ENCODE assay signal across 2 cellular contexts in the genomic region with DNA sequence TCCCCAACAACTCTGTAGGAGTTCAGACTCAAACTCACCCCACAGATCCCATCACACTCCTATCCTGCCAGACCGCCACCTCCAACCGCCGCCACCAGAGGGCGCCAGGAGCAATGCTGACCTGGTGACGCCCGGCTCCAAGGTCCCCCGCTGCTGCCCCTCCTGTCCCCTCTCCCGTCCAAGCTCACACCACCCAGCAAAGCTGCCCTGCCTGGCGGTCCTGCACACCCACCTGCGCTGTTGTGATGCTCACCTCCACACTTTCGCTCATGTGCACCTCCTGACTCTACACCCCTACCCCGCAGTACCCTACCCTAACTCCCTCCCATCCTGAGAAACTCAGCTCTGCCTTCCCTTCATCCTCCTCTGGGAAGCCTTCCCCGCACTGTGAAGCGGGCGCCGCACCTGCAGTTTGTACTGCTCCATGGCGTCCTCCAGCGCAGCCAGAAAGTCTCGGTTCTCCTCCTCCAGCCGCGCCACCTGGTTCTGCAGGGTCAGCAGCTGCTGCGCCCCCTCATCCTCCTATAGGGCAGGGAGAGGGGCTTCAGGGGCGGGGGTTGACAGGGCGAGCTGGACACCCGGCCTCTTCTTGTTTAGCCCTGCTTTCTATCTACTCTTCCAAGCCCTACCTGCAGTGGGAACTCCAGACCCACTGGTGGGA.
TF ChIP-seq lines count a peak whose summit lies in the region.

No MANE protein-coding gene starts in this region.

TF ChIP-seq in A549, 52 proteins besides CTCF, POLR2A, EP300 and RAD21:
- TF ChIP-seq SMC3 (IDR thresholded peaks at IDR 0.05) (peak; percentile 75), EHMT2 (IDR thresholded peaks at IDR 0.05; ENCODE audit: low read depth) (no peak), ZFP36 (IDR thresholded peaks at IDR 0.05; ENCODE audit: borderline replicate concordance, partially characterized antibody) (no peak)
- TF ChIP-seq, protein P1, sequence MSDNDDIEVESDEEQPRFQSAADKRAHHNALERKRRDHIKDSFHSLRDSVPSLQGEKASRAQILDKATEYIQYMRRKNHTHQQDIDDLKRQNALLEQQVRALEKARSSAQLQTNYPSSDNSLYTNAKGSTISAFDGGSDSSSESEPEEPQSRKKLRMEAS (IDR thresholded peaks at IDR 0.05): peak; percentile 25; the same call in 1 of the 2 replicates

TF ChIP-seq in endothelial cell of umbilical vein, 7 proteins besides CTCF, POLR2A, EP300 and RAD21:
- TF ChIP-seq, protein P1 (IDR thresholded peaks at IDR 0.05; ENCODE audit: insufficient read depth, insufficient read length): no peak
- TF ChIP-seq EZH2 (IDR thresholded peaks at IDR 0.05; ENCODE audit: borderline replicate concordance, low read depth, low read length, severe bottlenecking) (no peak), FOS (IDR thresholded peaks at IDR 0.05; ENCODE audit: borderline replicate concordance, insufficient read depth, low read length) (no peak), GATA2 (IDR thresholded peaks at IDR 0.05; ENCODE audit: insufficient read depth, insufficient read length, low read depth, low read length) (no peak), POLR2AphosphoS5 (IDR thresholded peaks at IDR 0.05; ENCODE audit: insufficient read depth, low read depth, low read length) (no peak), JUN (IDR thresholded peaks at IDR 0.05; ENCODE audit: borderline replicate concordance, insufficient read depth, insufficient read length, low read depth) (no peak), MYC (IDR thresholded peaks at IDR 0.05; ENCODE audit: low read depth, low read length) (no peak)
